Comparison of ENCODE assay signal across 28 cellular contexts in genomic region chr14:101219896-101220703, GRCh38.
DNase-seq lines count a peak whose midpoint lies in the region; ATAC-seq, FAIRE-seq and TF ChIP-seq lines count a peak whose summit lies in the region.
"Had no signal": no experiment of that assay in that cellular context is flagged by ENCODE, and none has a peak within 500 bp of the region (broad histone marks: within the 10 kb centered on the region; RNA-seq: fewer than 3 reads in every experiment).

No MANE protein-coding gene starts in this region.

- H3K36me3 ChIP-seq in astrocyte (ENCODE audit: insufficient read depth, low read length) (no peaks in the 10 kb centered on the region), kidney (ENCODE audit: control insufficient read depth in 1 of 2, insufficient read depth in 2 of 2, low read length in 2 of 2) (no peaks in the 10 kb centered on the region), SJCRH30 (no peaks in the 10 kb centered on the region)
- H3K36me3 ChIP-seq: left lung, ovary, Peyer's patch, tibial artery had no signal

- H3K9ac ChIP-seq in astrocyte (ENCODE audit: low read length) (no peak overlapping the region), kidney (ENCODE audit: low read length in 2 of 2) (no peak overlapping the region)
- H3K9ac ChIP-seq: KMS-11 had no signal

- H3K27me3 ChIP-seq in astrocyte (ENCODE audit: insufficient read depth, low read length) (peaks cover 9% of the 10 kb centered on the region), SJCRH30 (no peaks in the 10 kb centered on the region), foreskin keratinocyte (no peaks in the 10 kb centered on the region)
- H3K27me3 ChIP-seq: left lung, ovary, Peyer's patch had no signal

- FAIRE-seq in astrocyte (lab: Jason Lieb, UNC) (no peak), kidney (lab: Jason Lieb, UNC) (no peak)
- FAIRE-seq: TTC549 had no signal

- H3K36me3 Mint-ChIP-seq in astrocyte (ENCODE audit: low read depth, unreplicated experiment): peaks cover 1% of the 10 kb centered on the region
- H3K36me3 Mint-ChIP-seq: activated naive CD4-positive, alpha-beta T cell treated with anti-CD3 and anti-CD28 coated beads, Interleukin-2, amount 10 ng/mL, durations not matched to agents 7 days and 5 days had no signal

- H3K9me3 Mint-ChIP-seq in astrocyte (ENCODE audit: unreplicated experiment): peaks cover 21% of the 10 kb centered on the region

- TF ChIP-seq CTCF in astrocyte (IDR thresholded peaks at IDR 0.05; ENCODE audit: insufficient read depth, low read depth, low read length) (no peak), kidney (IDR thresholded peaks at IDR 0.05; ENCODE audit: borderline replicate concordance, extremely low read depth, insufficient read depth) (no peak), foreskin keratinocyte (conservative IDR thresholded peaks at IDR 0.05) (no peak)

- no peak overlapping the region for H3K4me2 ChIP-seq in astrocyte (ENCODE audit: low read length)
- H3K4me2 ChIP-seq: GM23338, KMS-11 had no signal

- H2AFZ ChIP-seq in astrocyte (ENCODE audit: low read depth, low read length): no peak overlapping the region
- H2AFZ ChIP-seq: GM23338 had no signal

- no peaks in the 10 kb centered on the region for H3K79me2 ChIP-seq in astrocyte (ENCODE audit: insufficient read depth, low read length)

- H3K9me3 ChIP-seq in astrocyte (ENCODE audit: insufficient read depth, low read depth, low read length) (no peaks in the 10 kb centered on the region), kidney (ENCODE audit: control insufficient read depth in 1 of 2, low read length in 2 of 2) (peaks cover 2% of the 10 kb centered on the region in 2 donors), SJCRH30 (replicated peaks) (no peaks in the 10 kb centered on the region)
- H3K9me3 ChIP-seq: left lung, ovary, Peyer's patch had no signal

- H3K4me1 ChIP-seq in astrocyte (ENCODE audit: insufficient read depth, low read length) (no peaks in the 10 kb centered on the region), kidney (ENCODE audit: control insufficient read depth in 1 of 2, insufficient read depth in 1 of 2, low read depth in 1 of 2, low read length in 2 of 2) (no peaks in the 10 kb centered on the region), SJCRH30 (peaks cover 3% of the 10 kb centered on the region; the same call in 1 of the 2 replicates), foreskin keratinocyte (no peaks in the 10 kb centered on the region)
- H3K4me1 ChIP-seq: left lung, Peyer's patch, tibial artery had no signal

- H3K4me3 ChIP-seq in astrocyte (ENCODE audit: insufficient read depth, low read depth, low read length) (no peak overlapping the region), kidney (ENCODE audit: low read length in 2 of 2) (no peak overlapping the region), SJCRH30 (no peak overlapping the region)
- H3K4me3 ChIP-seq: GM23338, left lung, ovary, Peyer's patch, tibial artery had no signal

- peak overlapping the region; percentile 26 for H3K27ac Mint-ChIP-seq in astrocyte (ENCODE audit: unreplicated experiment)
- H3K27ac Mint-ChIP-seq: activated naive CD4-positive, alpha-beta T cell treated with anti-CD3 and anti-CD28 coated beads, Interleukin-2, amount 10 ng/mL, durations not matched to agents 7 days and 5 days; activated T-helper 1 cell treated with anti-CD3 and anti-CD28 coated beads, Interleukin-12 subunit alpha, Interleukin-12 subunit beta, Interleukin-2, Interleukin-4 antibody, amounts not matched to agents 30 ng/mL and 10 ng/mL and 1 ng/mL, durations not matched to agents 14 hours and 24 hours and 36 hours; CD4-positive, alpha-beta T cell; GM23338; naive B cell had no signal

- no peaks in the 10 kb centered on the region for H4K20me1 ChIP-seq in astrocyte (ENCODE audit: insufficient read depth, low read length)

- no peak overlapping the region for H3K4me3 Mint-ChIP-seq in astrocyte (ENCODE audit: unreplicated experiment)
- H3K4me3 Mint-ChIP-seq: activated naive CD4-positive, alpha-beta T cell treated with anti-CD3 and anti-CD28 coated beads, Interleukin-2, amount 10 ng/mL, durations not matched to agents 7 days and 5 days; activated T-helper 1 cell treated with anti-CD3 and anti-CD28 coated beads, Interleukin-12 subunit alpha, Interleukin-12 subunit beta, Interleukin-2, Interleukin-4 antibody, amounts not matched to agents 30 ng/mL and 10 ng/mL and 1 ng/mL, durations not matched to agents 14 hours and 24 hours and 36 hours; CD4-positive, alpha-beta T cell; GM23338; naive B cell; stimulated activated naive CD8-positive, alpha-beta T cell treated with anti-CD3 and anti-CD28 coated beads, Interleukin-15, amount 100 ng/mL, for 72 hours had no signal

- H3K4me1 Mint-ChIP-seq in astrocyte (ENCODE audit: low read depth, unreplicated experiment): no peaks in the 10 kb centered on the region
- H3K4me1 Mint-ChIP-seq: activated naive CD4-positive, alpha-beta T cell treated with anti-CD3 and anti-CD28 coated beads, Interleukin-2, amount 10 ng/mL, durations not matched to agents 7 days and 5 days; naive B cell had no signal

- intact Hi-C loops in kidney (cut with DNase I): no loop called here
- intact Hi-C loops in sciatic nerve (cut with DNase I): no loop called here

- ATAC-seq in sciatic nerve: no peak
- no peak for ATAC-seq in HG03139 (IDR thresholded peaks at IDR 0.05; ENCODE audit: unreplicated experiment)
- ATAC-seq in foreskin keratinocyte: no peak
- ATAC-seq: GM23338; left lung; right cardiac atrium; stimulated activated naive CD8-positive, alpha-beta T cell treated with anti-CD3 and anti-CD28 coated beads, Interleukin-15, amount 100 ng/mL, for 72 hours had no signal

- peaks cover 34% of the 10 kb centered on the region for H3K27me3 Mint-ChIP-seq in astrocyte (ENCODE audit: low read depth, unreplicated experiment)
- H3K27me3 Mint-ChIP-seq: naive B cell had no signal

- H3K27ac ChIP-seq in astrocyte (ENCODE audit: low read depth, low read length) (no peak overlapping the region), kidney (ENCODE audit: low read depth in 2 of 2, low read length in 2 of 2) (no peak overlapping the region), SJCRH30 (no peak overlapping the region), foreskin keratinocyte (no peak overlapping the region)
- H3K27ac ChIP-seq: epithelial cell of prostate, KMS-11, left lung, ovary, Peyer's patch, tibial artery had no signal

- DNase-seq in ELF-1 (ENCODE audit: low read depth, low spot score) (peak; percentile 4), astrocyte (ENCODE audit: low read depth) (no peak), kidney (peak; percentile 35), sciatic nerve (ENCODE audit: low spot score) (peak; percentile 42), SJCRH30 (no peak), RPMI8226 (no peak), foreskin keratinocyte (no peak)
- DNase-seq: activated CD4-positive, alpha-beta T cell treated with anti-CD3 and anti-CD28 coated beads for 1 hour; activated naive CD4-positive, alpha-beta T cell treated with anti-CD3 and anti-CD28 coated beads, Interleukin-2, amount 10 ng/mL, durations not matched to agents 7 days and 5 days; foreskin fibroblast; left lung; mesendoderm; naive B cell; NCI-H146; NCI-H510A treated with DMSO at 0.1 percent for 48 hours; stimulated activated CD4-positive, alpha-beta T cell treated with anti-CD3 and anti-CD28 coated beads, Interleukin-15, amount 100 ng/mL, for 24 hours; stimulated activated naive CD8-positive, alpha-beta T cell treated with anti-CD3 and anti-CD28 coated beads, Interleukin-15, amount 100 ng/mL, for 72 hours had no signal

Comparison
In these comparisons a context has a peak if more than half of its experiments do, and no peak if none do; other contexts are left out.
1. DNase-seq: peak in ELF-1 (single experiment), kidney (single experiment) and sciatic nerve (single experiment); none in astrocyte (single experiment), SJCRH30 (0 of 2), RPMI8226 (single experiment) and foreskin keratinocyte (0 of 2).